In genomic region chr14:49861581-49861922, GRCh38 we compare ENCODE assay signal across 9 cellular contexts. TPM values are rescaled to one million over a fixed set of nuclear protein-coding genes. Genes with fewer than 3 reads are reported as not detected.
A peak's percentile ranks its signal among the peaks of the same experiment; 100 is the strongest.
DNase-seq lines count a peak whose midpoint lies in the region; ATAC-seq and TF ChIP-seq lines count a peak whose summit lies in the region.
"Had no signal": no experiment of that assay in that cellular context is flagged by ENCODE, and none has a peak within 500 bp of the region (broad histone marks: within the 10 kb centered on the region; RNA-seq: fewer than 3 reads in every experiment).

No MANE protein-coding gene starts in this region.

- H3K27ac ChIP-seq in OCI-LY7 (ENCODE audit: low read depth, low read length, poor library complexity, severe bottlenecking) = peak overlapping the region; percentile 83

- peak overlapping the region; percentile 82 for H3K4me2 ChIP-seq in OCI-LY7 (ENCODE audit: low read length)

- no TSS peak for BruUV-seq in OCI-LY7 (replicated peaks; lab: Mats Ljungman, UMichigan)

- no peaks in the 10 kb centered on the region for H3K9me3 ChIP-seq in OCI-LY7 (ENCODE audit: low read length)

- H2AFZ ChIP-seq in OCI-LY7 (ENCODE audit: low read length) = peak overlapping the region; percentile 99

- H3K79me2 ChIP-seq in OCI-LY7 (ENCODE audit: insufficient read depth, low read depth, low read length) = peaks cover 8% of the 10 kb centered on the region; the same call in 1 of the 2 replicates

- H3K4me3 ChIP-seq in OCI-LY7 (ENCODE audit: low read depth, low read length, poor library complexity, severe bottlenecking) = peak overlapping the region; percentile 75

- no peak overlapping the region for H3K4me3 Mint-ChIP-seq in activated T-cell treated with anti-CD3 and anti-CD28 coated beads, Interleukin-2, amount 50 U/mL, for 4 hours
- H3K4me3 Mint-ChIP-seq in natural killer cell = no peak overlapping the region
- H3K4me3 Mint-ChIP-seq: dendritic cell treated with granulocyte-macrophage colony-stimulating factor and Interleukin-4, amounts not matched to agents 40 ng/mL and 50 ng/mL, for 4 days had no signal

- CTCF ChIA-PET in OCI-LY7 (lab: Charles Lee; ENCODE audit: unreplicated experiment) = interaction anchor here (0.6 to 3.2 kb wide), 8 partner anchors 8 to 255 kb away, joined by 3 to 20 read pairs (median 4); partner anchors contain the start of genes NEMF and VCPKMT

- peak; percentile 6 for ATAC-seq in HG02970 (IDR thresholded peaks at IDR 0.05; ENCODE audit: low FRiP score, unreplicated experiment)
- peak; percentile 4 to 12 for ATAC-seq in activated T-cell treated with anti-CD3 and anti-CD28 coated beads, Interleukin-2, amount 50 U/mL, for 4 hours
- ATAC-seq in natural killer cell = peak in 1 of 3 donors; percentile 11

- peaks cover 12% of the 10 kb centered on the region for H3K4me1 Mint-ChIP-seq in activated T-cell treated with anti-CD3 and anti-CD28 coated beads, Interleukin-2, amount 50 U/mL, for 4 hours (ENCODE audit: low read depth)
- no peaks in the 10 kb centered on the region for H3K4me1 Mint-ChIP-seq in natural killer cell

- H3K36me3 ChIP-seq in OCI-LY7 (ENCODE audit: insufficient read depth, low read length) = no peaks in the 10 kb centered on the region

- intact Hi-C loops in OCI-LY7 (cut with micrococcal nuclease; ENCODE audit: unreplicated experiment) (loop anchor here (10.0 kb wide), 1 partner anchor 453 kb away; the partner anchor contains the start of genes DMAC2L and L2HGDH), natural killer cell (cut with micrococcal nuclease) (loop anchor here (5.0 kb wide), 1 partner anchor 371 kb away; the partner anchor contains the start of gene SOS2)

- H3K4me1 ChIP-seq in OCI-LY7 (ENCODE audit: insufficient read depth, low read length, poor library complexity, severe bottlenecking) = peaks cover 54% of the 10 kb centered on the region

- H3K9me3 Mint-ChIP-seq in activated T-cell treated with anti-CD3 and anti-CD28 coated beads, Interleukin-2, amount 50 U/mL, for 4 hours = no peaks in the 10 kb centered on the region
- H3K9me3 Mint-ChIP-seq in natural killer cell = peaks cover 0 to 2% of the 10 kb centered on the region in 2 donors
- H3K9me3 Mint-ChIP-seq: dendritic cell treated with granulocyte-macrophage colony-stimulating factor and Interleukin-4, amounts not matched to agents 40 ng/mL and 50 ng/mL, for 4 days had no signal

- TF ChIP-seq CTCF in OCI-LY7 (conservative IDR thresholded peaks at IDR 0.05; ENCODE audit: low read length) = no peak
- no peak for TF ChIP-seq CTCF in natural killer cell (IDR thresholded peaks at IDR 0.05)

- no peaks in the 10 kb centered on the region for H3K9me2 ChIP-seq in OCI-LY7 (ENCODE audit: insufficient read depth, low read length)

- H3K36me3 Mint-ChIP-seq in activated T-cell treated with anti-CD3 and anti-CD28 coated beads, Interleukin-2, amount 50 U/mL, for 4 hours (ENCODE audit: insufficient read depth) = no peaks in the 10 kb centered on the region
- H3K36me3 Mint-ChIP-seq in natural killer cell = peaks cover 7% of the 10 kb centered on the region

- H3K27ac Mint-ChIP-seq in natural killer cell = no peak overlapping the region
- H3K27ac Mint-ChIP-seq: dendritic cell treated with granulocyte-macrophage colony-stimulating factor and Interleukin-4, amounts not matched to agents 40 ng/mL and 50 ng/mL, for 4 days had no signal

- no peaks in the 10 kb centered on the region for H4K20me1 ChIP-seq in OCI-LY7 (ENCODE audit: insufficient read depth, low read length)

- POLR2A ChIA-PET in OCI-LY7 (lab: Charles Lee) = interaction anchor here (0.6 to 7.6 kb wide), 17 partner anchors 9 to 266 kb away, joined by 3 to 71 read pairs (median 6); partner anchors contain the start of genes ARF6, KLHDC2, MGAT2 and NEMF

- peaks cover 2% of the 10 kb centered on the region for H3K27me3 Mint-ChIP-seq in activated T-cell treated with anti-CD3 and anti-CD28 coated beads, Interleukin-2, amount 50 U/mL, for 4 hours (ENCODE audit: low read depth)
- peaks cover 5 to 10% of the 10 kb centered on the region in 2 donors for H3K27me3 Mint-ChIP-seq in natural killer cell (ENCODE audit: low read depth in 2 of 2)
- H3K27me3 Mint-ChIP-seq: dendritic cell treated with granulocyte-macrophage colony-stimulating factor and Interleukin-4, amounts not matched to agents 40 ng/mL and 50 ng/mL, for 4 days had no signal

- DNase-seq in ELF-1 (ENCODE audit: low read depth, low spot score) (peak; percentile 91), OCI-LY7 (ENCODE audit: low spot score) (peak; percentile 83), fibroblast of peridontal ligament (ENCODE audit: extremely low read depth) (peak; percentile 93), natural killer cell (peak; percentile 49), stromal cell of bone marrow (ENCODE audit: low read depth) (peak; percentile 46), ecto neural progenitor cell (ENCODE audit: low spot score) (no peak)
- peak; percentile 52 for DNase-seq in activated T-cell treated with anti-CD3 and anti-CD28 coated beads, Interleukin-2, amount 50 U/mL, for 4 hours

RNA-seq across cellular contexts. Expression of gene NEMF, which starts 9.0 kb away (rescaled TPM):
- 63.2 and 71.3 TPM in 2 replicates for total RNA-seq in OCI-LY7 (2014; rRNA removed; shearing (Covaris generic))
- 67.5 and 79.4 TPM in 2 replicates for total RNA-seq in OCI-LY7 (2022)
- 10 to 100 TPM; 53.0 to 54.0 (median 53.2) TPM for total RNA-seq in activated T-cell treated with anti-CD3 and anti-CD28 coated beads, Interleukin-2, amount 50 U/mL, for 4 hours
- 100 to 1,000 TPM; 120 to 126 (median 122) TPM for total RNA-seq in natural killer cell

RNA-seq across cellular contexts. Expression of gene ARF6, which starts 31.3 kb away (rescaled TPM):
- total RNA-seq in OCI-LY7 (2014; rRNA removed; shearing (Covaris generic)) = 47.6 and 51.0 TPM in 2 replicates
- total RNA-seq in OCI-LY7 (2022) (69.1 and 73.0 TPM in 2 replicates), natural killer cell (100 to 1,000 TPM; 124 to 132 (median 128) TPM)
- total RNA-seq in activated T-cell treated with anti-CD3 and anti-CD28 coated beads, Interleukin-2, amount 50 U/mL, for 4 hours = 100 to 1,000 TPM; 134 to 148 (median 143) TPM
